18 cellular contexts compared by ENCODE assay signal in genomic region chrX:155022587-155022986, GRCh38. TPM values are rescaled to one million over a fixed set of nuclear protein-coding genes. Genes with fewer than 3 reads are reported as not detected.
DNase-seq lines count a peak whose midpoint lies in the region; ATAC-seq, FAIRE-seq and TF ChIP-seq lines count a peak whose summit lies in the region.
"Had no signal": no experiment of that assay in that cellular context is flagged by ENCODE, and none has a peak within 500 bp of the region (broad histone marks: within the 10 kb centered on the region; RNA-seq: fewer than 3 reads in every experiment).

Gene F8 (minus strand): TSS chrX:155022723. CDS start chrX:155022552, 171 bp downstream.

- no peaks in the 10 kb centered on the region for H3K36me3 Mint-ChIP-seq in activated T-cell treated with anti-CD3 and anti-CD28 coated beads, Interleukin-2, amount 50 U/mL, for 72 hours (ENCODE audit: insufficient read depth in 2 of 2)
- peaks cover 4% of the 10 kb centered on the region for H3K36me3 Mint-ChIP-seq in activated T-cell treated with anti-CD3 and anti-CD28 coated beads, Interleukin-2, amount 50 U/mL, for 24 hours (ENCODE audit: low read depth)

- H3K9me3 Mint-ChIP-seq in activated T-cell treated with anti-CD3 and anti-CD28 coated beads, Interleukin-2, amount 50 U/mL, for 72 hours, result no peaks in the 10 kb centered on the region
- no peaks in the 10 kb centered on the region for H3K9me3 Mint-ChIP-seq in activated T-cell treated with anti-CD3 and anti-CD28 coated beads, Interleukin-2, amount 50 U/mL, for 24 hours
- H3K9me3 Mint-ChIP-seq: activated B cell treated with CpG ODN at 0.5 μM for 24 hours; activated naive CD4-positive, alpha-beta T cell treated with anti-CD3 and anti-CD28 coated beads for 36 hours had no signal

- H3K9me3 ChIP-seq in osteoblast (ENCODE audit: low read depth, low read length), result no peaks in the 10 kb centered on the region
- no peaks in the 10 kb centered on the region for H3K9me3 ChIP-seq in uterus
- H3K9me3 ChIP-seq: body of pancreas, tibial artery had no signal

- DNase-seq in activated T-cell treated with anti-CD3 and anti-CD28 coated beads, Interleukin-2, amount 50 U/mL, for 72 hours, result no peak
- DNase-seq in activated T-cell treated with anti-CD3 and anti-CD28 coated beads, Interleukin-2, amount 50 U/mL, for 24 hours, result no peak
- DNase-seq in fibroblast of pulmonary artery (ENCODE audit: low read depth) (no peak), osteoblast (ENCODE audit: insufficient read length, low spot score, missing footprints) (no peak), uterus (no peak), NCI-H1694 (lab: John Stamatoyannopoulos, UW) (no peak), GM12891 (ENCODE audit: insufficient read length, low spot score) (no peak)
- DNase-seq: ACHN; activated B cell treated with CpG ODN at 0.5 μM for 24 hours; activated naive CD4-positive, alpha-beta T cell treated with anti-CD3 and anti-CD28 coated beads for 36 hours; body of pancreas; HCEC 1CT; NCI-H2029 treated with DMSO at 0.1 percent for 48 hours; retina; stimulated activated CD4-positive, alpha-beta T cell treated with anti-CD3 and anti-CD28 coated beads, Interleukin-1b, Interleukin-23, amount 100 ng/mL, for 48 hours; tibial artery had no signal

- H3K36me3 ChIP-seq in osteoblast (ENCODE audit: insufficient read depth, low read length) (no peaks in the 10 kb centered on the region), uterus (no peaks in the 10 kb centered on the region)
- H3K36me3 ChIP-seq: tibial artery had no signal

- no peaks in the 10 kb centered on the region for H3K79me2 ChIP-seq in osteoblast (ENCODE audit: insufficient read depth, low read length)
- H3K79me2 ChIP-seq: hepatocyte had no signal

- H3K27ac ChIP-seq in osteoblast (ENCODE audit: low read depth, low read length) (no peak within 1 kb of the TSS), uterus (peak within 1 kb of the TSS in 1 of 2 donors; percentile 1)
- H3K27ac ChIP-seq: hepatocyte, tibial artery had no signal

- no peaks in the 10 kb centered on the region for H3K27me3 Mint-ChIP-seq in activated T-cell treated with anti-CD3 and anti-CD28 coated beads, Interleukin-2, amount 50 U/mL, for 72 hours (ENCODE audit: low read depth)
- H3K27me3 Mint-ChIP-seq in activated T-cell treated with anti-CD3 and anti-CD28 coated beads, Interleukin-2, amount 50 U/mL, for 24 hours, result no peaks in the 10 kb centered on the region
- H3K27me3 Mint-ChIP-seq: activated B cell treated with CpG ODN at 0.5 μM for 24 hours had no signal

- intact Hi-C loops in uterus (cut with DNase I; ENCODE audit: low total_unique reads), result no loop called here

- H3K4me3 ChIP-seq in fibroblast of pulmonary artery (replicated peaks; ENCODE audit: low read depth, low read length), result peak within 1 kb of the TSS; percentile 6
- no peak within 1 kb of the TSS for H3K4me3 ChIP-seq in osteoblast (ENCODE audit: insufficient read depth, low read length)
- H3K4me3 ChIP-seq in uterus, result no peak within 1 kb of the TSS
- H3K4me3 ChIP-seq: body of pancreas, hepatocyte, tibial artery had no signal

- peaks cover 7% of the 10 kb centered on the region for H3K4me1 Mint-ChIP-seq in activated T-cell treated with anti-CD3 and anti-CD28 coated beads, Interleukin-2, amount 50 U/mL, for 72 hours (ENCODE audit: low read depth)
- peaks cover 5% of the 10 kb centered on the region for H3K4me1 Mint-ChIP-seq in activated T-cell treated with anti-CD3 and anti-CD28 coated beads, Interleukin-2, amount 50 U/mL, for 24 hours (ENCODE audit: low read depth)

- TF ChIP-seq POLR2A in uterus (IDR thresholded peaks at IDR 0.05) (no peak), GM12891 (IDR thresholded peaks at IDR 0.05; ENCODE audit: low read depth, low read length) (no peak)

- H3K4me3 Mint-ChIP-seq in activated T-cell treated with anti-CD3 and anti-CD28 coated beads, Interleukin-2, amount 50 U/mL, for 72 hours, result no peak within 1 kb of the TSS
- H3K4me3 Mint-ChIP-seq in activated T-cell treated with anti-CD3 and anti-CD28 coated beads, Interleukin-2, amount 50 U/mL, for 24 hours, result no peak within 1 kb of the TSS
- H3K4me3 Mint-ChIP-seq: activated B cell treated with CpG ODN at 0.5 μM for 24 hours; activated naive CD4-positive, alpha-beta T cell treated with anti-CD3 and anti-CD28 coated beads for 36 hours had no signal

- no peak for TF ChIP-seq CTCF in fibroblast of pulmonary artery (IDR thresholded peaks at IDR 0.05; ENCODE audit: low read length, missing control alignments)
- TF ChIP-seq CTCF in osteoblast (IDR thresholded peaks at IDR 0.05; ENCODE audit: extremely low read depth, low read depth, low read length), result no peak
- TF ChIP-seq CTCF in uterus (IDR thresholded peaks at IDR 0.05), result no peak

- no peak within 1 kb of the TSS for H2AFZ ChIP-seq in osteoblast (ENCODE audit: low read length)
- H2AFZ ChIP-seq: hepatocyte had no signal

- H3K4me1 ChIP-seq in osteoblast (ENCODE audit: insufficient read depth, low read length), result no peaks in the 10 kb centered on the region
- H3K4me1 ChIP-seq in uterus, result no peaks in the 10 kb centered on the region
- H3K4me1 ChIP-seq: tibial artery had no signal

- H4K20me1 ChIP-seq in osteoblast (ENCODE audit: insufficient read depth, low read length), result no peaks in the 10 kb centered on the region

- H3K27me3 ChIP-seq in osteoblast (ENCODE audit: insufficient read depth, low read length), result no peaks in the 10 kb centered on the region
- no peaks in the 10 kb centered on the region for H3K27me3 ChIP-seq in uterus
- H3K27me3 ChIP-seq: body of pancreas, hepatocyte, tibial artery had no signal

- no peak within 1 kb of the TSS for H3K27ac Mint-ChIP-seq in activated T-cell treated with anti-CD3 and anti-CD28 coated beads, Interleukin-2, amount 50 U/mL, for 72 hours
- H3K27ac Mint-ChIP-seq in activated T-cell treated with anti-CD3 and anti-CD28 coated beads, Interleukin-2, amount 50 U/mL, for 24 hours, result no peak within 1 kb of the TSS
- H3K27ac Mint-ChIP-seq: activated B cell treated with CpG ODN at 0.5 μM for 24 hours; activated naive CD4-positive, alpha-beta T cell treated with anti-CD3 and anti-CD28 coated beads for 36 hours had no signal

- FAIRE-seq in GM12891 (lab: Jason Lieb, UNC), result no peak

- no peak for ATAC-seq in activated T-cell treated with anti-CD3 and anti-CD28 coated beads, Interleukin-2, amount 50 U/mL, for 72 hours (replicated peaks in 1 of 2)
- ATAC-seq in GM18519 (IDR thresholded peaks at IDR 0.05; ENCODE audit: low FRiP score, unreplicated experiment), result no peak
- ATAC-seq: body of pancreas had no signal

- no peak within 1 kb of the TSS for H3K4me2 ChIP-seq in osteoblast (ENCODE audit: insufficient read depth, low read length)
- H3K4me2 ChIP-seq: hepatocyte had no signal

TF ChIP-seq in GM12891, 5 proteins besides CTCF, POLR2A, EP300 and RAD21:
- no peak for TF ChIP-seq POLR2AphosphoS5 (IDR thresholded peaks at IDR 0.05; ENCODE audit: low read depth, low read length)
- no peak for TF ChIP-seq POU2F2 (IDR thresholded peaks at IDR 0.05; ENCODE audit: low read depth, low read length)
- TF ChIP-seq PAX5 (IDR thresholded peaks at IDR 0.05; ENCODE audit: insufficient read depth, low read length, severe bottlenecking), result no peak
- no peak for TF ChIP-seq SPI1 (IDR thresholded peaks at IDR 0.05; ENCODE audit: low read depth, low read length)
- no peak for TF ChIP-seq TAF1 (IDR thresholded peaks at IDR 0.05; ENCODE audit: low read depth, low read length)

RNA-seq across cellular contexts. Expression of gene F8, which starts in this region (rescaled TPM):
- 10 to 100 TPM; 15.0 to 19.5 TPM for total RNA-seq in activated T-cell treated with anti-CD3 and anti-CD28 coated beads, Interleukin-2, amount 50 U/mL, for 72 hours
- 10.9 and 12.1 TPM in 2 replicates for total RNA-seq in osteoblast
- total RNA-seq in uterus, result 10 to 100 TPM; 11.8 to 63.0 (median 28.5) TPM
- polyA plus RNA-seq in GM12891 (2012; ENCODE audit: low read depth, missing spikeins), result 5.9 TPM
